In genomic region chr17:34163123-34163522, GRCh38 we compare ENCODE assay signal across 18 cellular contexts.
"Had no signal": no experiment of that assay in that cellular context is flagged by ENCODE, and none has a peak within 500 bp of the region (broad histone marks: within the 10 kb centered on the region; RNA-seq: fewer than 3 reads in every experiment).

No MANE protein-coding gene starts in this region.

- H3K4me3 Mint-ChIP-seq: naive thymus-derived CD4-positive, alpha-beta T cell had no signal

- DNase-seq: effector memory CD4-positive, alpha-beta T cell; glutamatergic neuron; kidney; left cardiac atrium; left ventricle myocardium inferior; mesenchymal stem cell; naive thymus-derived CD4-positive, alpha-beta T cell; sigmoid colon; stimulated activated CD4-positive, alpha-beta T cell treated with anti-CD3 and anti-CD28 coated beads, Interleukin-12 subunit alpha, Interleukin-12 subunit beta, amount 100 ng/mL, for 4 hours; stimulated activated naive CD4-positive, alpha-beta T cell; stomach had no signal

- H3K36me3 ChIP-seq: esophagus muscularis mucosa, gastroesophageal sphincter, left ventricle myocardium inferior, neutrophil, right atrium auricular region, sigmoid colon, stomach had no signal

- H3K4me1 ChIP-seq: gastroesophageal sphincter, left ventricle myocardium inferior, right atrium auricular region had no signal

- H3K27ac Mint-ChIP-seq: naive thymus-derived CD4-positive, alpha-beta T cell had no signal

- H3K27ac ChIP-seq: epithelial cell of prostate, esophagus muscularis mucosa, gastroesophageal sphincter, left ventricle myocardium inferior, neutrophil, right atrium auricular region, sigmoid colon, skin epidermis had no signal

- H3K27me3 ChIP-seq: right atrium auricular region had no signal

- ATAC-seq: gastroesophageal sphincter; naive thymus-derived CD4-positive, alpha-beta T cell had no signal

- H3K4me3 ChIP-seq: esophagus muscularis mucosa, gastroesophageal sphincter, left ventricle myocardium inferior, lung, right atrium auricular region, sigmoid colon, skin epidermis, stomach had no signal

- H3K9me3 ChIP-seq: esophagus muscularis mucosa, left ventricle myocardium inferior, neutrophil, sigmoid colon, stomach had no signal
